In the genomic region with DNA sequence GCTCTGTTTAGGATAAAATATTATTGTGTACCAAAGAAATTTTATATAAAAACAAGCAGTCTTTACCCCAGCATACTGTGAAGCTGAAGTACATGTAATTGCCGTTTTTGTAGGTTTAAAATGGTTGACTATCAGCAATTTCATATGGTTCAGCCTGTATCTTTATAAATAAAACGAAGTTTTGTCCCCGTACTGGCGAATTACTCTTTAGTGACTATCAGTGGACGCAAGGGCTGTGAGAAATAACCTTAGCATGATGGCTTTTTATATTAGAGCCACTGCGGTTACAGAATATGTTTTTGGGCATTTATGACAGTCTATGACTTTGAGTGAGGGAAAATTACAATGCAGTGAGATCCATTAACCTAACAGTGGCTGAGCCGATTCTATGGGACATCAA, we compare ENCODE assay signal across 19 cellular contexts. TPM values are rescaled to one million over a fixed set of nuclear protein-coding genes. Genes with fewer than 3 reads are reported as not detected.
DNase-seq lines count a peak whose midpoint lies in the region; ATAC-seq lines count a peak whose summit lies in the region.
"Had no signal": no experiment of that assay in that cellular context is flagged by ENCODE, and none has a peak within 500 bp of the region (broad histone marks: within the 10 kb centered on the region; RNA-seq: fewer than 3 reads in every experiment).

No MANE protein-coding gene starts in this region.

- DNase-seq in G401 (ENCODE audit: low spot score), result peak; percentile 40
- DNase-seq in caudate nucleus (lab: John Stamatoyannopoulos, UW), result no peak
- peak; percentile 18 for DNase-seq in retina
- DNase-seq in midbrain (lab: John Stamatoyannopoulos, UW), result no peak
- no peak for DNase-seq in NCI-H146 (lab: John Stamatoyannopoulos, UW)
- DNase-seq: DMS53, GF-D8, GOT3, HCEC 1CT, IMR-90, NCI-H1105, NCI-H2081, NCI-H2171 treated with DMSO at 0.1 percent for 48 hours, NCI-H524 treated with DMSO at 0.1 percent for 48 hours, NCI-H82 had no signal

- H3K36me3 ChIP-seq in iPS-18a (ENCODE audit: control insufficient read depth, low read depth, low read length), result no peaks in the 10 kb centered on the region

- H3K9ac ChIP-seq in iPS-18a (ENCODE audit: low read length), result peak overlapping the region; percentile 21

- no peak for ATAC-seq in HG02840 (IDR thresholded peaks at IDR 0.05; ENCODE audit: low FRiP score, unreplicated experiment)
- ATAC-seq: Panc1 had no signal

- no peaks in the 10 kb centered on the region for H3K27me3 ChIP-seq in iPS-18a (ENCODE audit: control insufficient read depth, insufficient read depth, low read length)

- H3K9me3 ChIP-seq in iPS-18a (ENCODE audit: control insufficient read depth, low read depth, low read length), result no peaks in the 10 kb centered on the region

- in situ Hi-C loops in G401 (cut with HindIII; ENCODE audit: low sequenced_read_pairs), result no loop called here

- H3K4me3 ChIP-seq in iPS-18a (ENCODE audit: low read length), result peak overlapping the region; percentile 53

- H3K4me1 ChIP-seq in iPS-18a (ENCODE audit: control insufficient read depth, low read depth, low read length), result peaks cover 57% of the 10 kb centered on the region

- H3K27ac ChIP-seq in caudate nucleus (ENCODE audit: low read depth, low read length) (peak overlapping the region; percentile 85), iPS-18a (ENCODE audit: low read length) (no peak overlapping the region)

RNA-seq across cellular contexts. Expression of a gene that starts 1.2 kb away (rescaled TPM):
- total RNA-seq in G401 (2014; rRNA removed; shearing (Covaris generic)), result 145 and 154 TPM in 2 replicates
- total RNA-seq: B cell had no signal

Comparison
In these comparisons a context has a peak if more than half of its experiments do, and no peak if none do; other contexts are left out.
1. DNase-seq: peak in G401 (single experiment) and retina (single experiment); none in caudate nucleus (0 of 61), midbrain (single experiment) and NCI-H146 (single experiment).